In genomic region chr7:154072408-154073181, GRCh38 we compare ENCODE assay signal across 5 cellular contexts. TPM values are rescaled to one million over a fixed set of nuclear protein-coding genes. Genes with fewer than 3 reads are reported as not detected.
"Had no signal": no experiment of that assay in that cellular context is flagged by ENCODE, and none has a peak within 500 bp of the region (broad histone marks: within the 10 kb centered on the region; RNA-seq: fewer than 3 reads in every experiment).

No MANE protein-coding gene starts in this region.

RNA-seq across cellular contexts. Expression of gene DPP6, which starts 20.4 kb away (rescaled TPM):
- total RNA-seq: endothelial cell of umbilical vein; fibroblast of lung; foreskin keratinocyte; mammary epithelial cell; naive thymus-derived CD8-positive, alpha-beta T cell had no signal
- polyA plus RNA-seq: endothelial cell of umbilical vein; fibroblast of lung; foreskin keratinocyte; mammary epithelial cell; naive thymus-derived CD8-positive, alpha-beta T cell had no signal
